8 cellular contexts compared by ENCODE assay signal in the genomic region with DNA sequence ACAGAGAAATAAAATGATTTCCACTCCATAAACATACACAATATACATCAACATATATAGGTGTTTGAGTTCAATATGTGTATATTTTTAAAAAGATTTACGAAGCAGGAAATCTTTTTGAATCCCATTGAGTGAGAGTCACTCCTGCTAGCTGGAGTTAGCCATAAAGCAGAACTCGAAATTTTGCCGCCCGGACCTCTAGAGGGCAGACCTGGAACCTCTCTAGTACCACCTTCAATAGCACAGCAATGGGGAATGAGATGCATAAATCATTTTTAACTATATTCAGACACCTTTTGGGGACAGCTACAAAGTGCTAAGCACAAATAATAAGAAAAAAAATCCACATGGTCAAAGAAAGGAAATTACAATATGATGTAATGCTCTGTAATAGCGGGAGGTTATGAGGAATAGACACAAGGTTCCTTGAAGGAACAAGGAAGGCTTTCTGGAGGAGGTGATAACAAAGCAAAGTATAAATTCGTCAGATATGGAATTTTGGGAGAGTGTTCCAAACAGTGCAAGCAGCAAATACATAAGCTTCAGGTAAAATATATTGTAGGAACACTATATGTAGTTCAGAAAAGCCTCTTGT.
DNase-seq lines count a peak whose midpoint lies in the region; ATAC-seq, FAIRE-seq and TF ChIP-seq lines count a peak whose summit lies in the region.

No MANE protein-coding gene starts in this region.

- BruUV-seq in PC-9 (replicated peaks; lab: Mats Ljungman, UMichigan) = no TSS peak

- 26% methylated on average over 6 of the region's 6 CpGs for WGBS in smooth muscle cell (ENCODE audit: low lambda C conversion rate)

- H3K27me3 ChIP-seq in PC-9 (ENCODE audit: insufficient read depth, low read depth) (no peaks in the 10 kb centered on the region), smooth muscle cell (ENCODE audit: low read depth) (no peaks in the 10 kb centered on the region)

- no peaks in the 10 kb centered on the region for H4K20me1 ChIP-seq in PC-9 (ENCODE audit: insufficient read depth)
- H4K20me1 ChIP-seq in smooth muscle cell (ENCODE audit: low read depth) = no peaks in the 10 kb centered on the region

- DNase-seq in D341Med (ENCODE audit: low spot score) (peak; percentile 55), PC-9 (no peak), fibroblast of the conjunctiva (ENCODE audit: low read depth) (peak; percentile 6), smooth muscle cell (lab: John Stamatoyannopoulos, UW; ENCODE audit: unreplicated experiment) (no peak), urothelium cell line (ENCODE audit: low spot score) (no peak)

- intact Hi-C loops in PC-9 (cut with micrococcal nuclease; ENCODE audit: unreplicated experiment) = loop anchor here (10.0 kb wide), 1 partner anchor 520 kb away; no protein-coding TSS in a partner anchor

- H3K36me3 ChIP-seq in PC-9 (ENCODE audit: low read depth) = no peaks in the 10 kb centered on the region
- H3K36me3 ChIP-seq in smooth muscle cell (ENCODE audit: low read depth) = no peaks in the 10 kb centered on the region

- H3K9me3 ChIP-seq in PC-9 (ENCODE audit: insufficient read depth, low read depth) = no peaks in the 10 kb centered on the region
- H3K9me3 ChIP-seq in smooth muscle cell (replicated peaks; ENCODE audit: low read depth) = no peaks in the 10 kb centered on the region

- POLR2A ChIA-PET in PC-9 (lab: Charles Lee; ENCODE audit: unreplicated experiment) = interaction anchor here (0.6 kb wide), 1 partner anchor 443 kb away, joined by 8 read pairs; no protein-coding TSS in a partner anchor

- H3K79me2 ChIP-seq in PC-9 (ENCODE audit: low read depth) (no peaks in the 10 kb centered on the region), smooth muscle cell (ENCODE audit: low read depth) (no peaks in the 10 kb centered on the region)

- H3K27ac ChIP-seq in PC-9 (no peak overlapping the region), smooth muscle cell (ENCODE audit: low read depth) (no peak overlapping the region)

- no peaks in the 10 kb centered on the region for H3K4me1 ChIP-seq in PC-9 (replicated peaks; ENCODE audit: insufficient read depth)
- H3K4me1 ChIP-seq in smooth muscle cell (ENCODE audit: low read depth) = no peaks in the 10 kb centered on the region

- H3K4me2 ChIP-seq in PC-9 = no peak overlapping the region
- H3K4me2 ChIP-seq in smooth muscle cell = no peak overlapping the region

- no peak overlapping the region for H3K9ac ChIP-seq in smooth muscle cell (ENCODE audit: low read depth)

- TF ChIP-seq CTCF in PC-9 (conservative IDR thresholded peaks at IDR 0.05) (peak; percentile 46), smooth muscle cell (IDR thresholded peaks at IDR 0.05; ENCODE audit: borderline replicate concordance, insufficient read depth, poor library complexity, severe bottlenecking) (peak; percentile 55)

- H3F3A ChIP-seq in PC-9 (ENCODE audit: insufficient read depth, low read depth) = no peaks in the 10 kb centered on the region
- H3F3A ChIP-seq in smooth muscle cell (ENCODE audit: low read depth) = no peaks in the 10 kb centered on the region

- no peak overlapping the region for H3K4me3 ChIP-seq in PC-9
- H3K4me3 ChIP-seq in smooth muscle cell = no peak overlapping the region

- no peak for FAIRE-seq in urothelium cell line (lab: Jason Lieb, UNC)

- H2AFZ ChIP-seq in PC-9 = no peak overlapping the region
- no peak overlapping the region for H2AFZ ChIP-seq in smooth muscle cell (ENCODE audit: low read depth)

- H3K9me2 ChIP-seq in PC-9 (ENCODE audit: insufficient read depth) = no peaks in the 10 kb centered on the region

- CTCF ChIA-PET in PC-9 (lab: Charles Lee) = interaction anchor here (0.6 kb wide), 1 partner anchor 1140 kb away, joined by 3 read pairs; no protein-coding TSS in a partner anchor

- ATAC-seq in GM19351 (IDR thresholded peaks at IDR 0.05; ENCODE audit: unreplicated experiment) = peak; percentile 96
- ATAC-seq in HG03439 (IDR thresholded peaks at IDR 0.05; ENCODE audit: unreplicated experiment) = peak; percentile 77
- no peak for ATAC-seq in GM21447 (IDR thresholded peaks at IDR 0.05; ENCODE audit: unreplicated experiment)

Comparison
In these comparisons a context has a peak if more than half of its experiments do, and no peak if none do; other contexts are left out.
1. DNase-seq: peak in D341Med (single experiment) and fibroblast of the conjunctiva (single experiment); none in PC-9 (0 of 2), smooth muscle cell (single experiment) and urothelium cell line (single experiment).